In genomic region chr10:77722956-77723355, GRCh38 we compare ENCODE assay signal across 8 cellular contexts.
A peak's percentile ranks its signal among the peaks of the same experiment; 100 is the strongest.
DNase-seq lines count a peak whose midpoint lies in the region; TF ChIP-seq lines count a peak whose summit lies in the region.
"Not testable (repeated sequence)": the region's sequence is repeated elsewhere in the genome, so short reads cannot be mapped to it uniquely, and the experiment has no call there.

No MANE protein-coding gene starts in this region.

- not testable (repeated sequence) for H3K27ac ChIP-seq in GM23248; mammary epithelial cell (ENCODE audit: insufficient read depth, low read depth, low read length); mesenchymal stem cell (ENCODE audit: low read length, poor library complexity, severe bottlenecking)

- not testable (repeated sequence) for H3K4me3 Mint-ChIP-seq in progenitor cell of endocrine pancreas (ENCODE audit: low read depth)

- not testable (repeated sequence) for H3K4ac ChIP-seq in mesenchymal stem cell (ENCODE audit: low read depth in 1 of 2, low read length in 2 of 2)

- TF ChIP-seq CTCF in AG10803 (conservative IDR thresholded peaks at IDR 0.05; ENCODE audit: low read length); mammary epithelial cell (conservative IDR thresholded peaks at IDR 0.05 in 1 of 2, IDR thresholded peaks at IDR 0.05 in 1 of 2; ENCODE audit: extremely low read depth in 1 of 2, insufficient read depth in 1 of 2, low read depth in 1 of 2, low read length in 2 of 2); fibroblast of pulmonary artery (IDR thresholded peaks at IDR 0.05; ENCODE audit: low read length, missing control alignments); progenitor cell of endocrine pancreas (IDR thresholded peaks at IDR 0.05; ENCODE audit: unreplicated experiment): not testable (repeated sequence)

- H3K79me1 ChIP-seq in mesenchymal stem cell (replicated peaks; ENCODE audit: low read length, poor library complexity, severe bottlenecking), result not testable (repeated sequence)

- H4K20me1 ChIP-seq in GM23248 (ENCODE audit: insufficient read depth); mammary epithelial cell (ENCODE audit: insufficient read depth, low read length): not testable (repeated sequence)

- H2BK120ac ChIP-seq in mesenchymal stem cell (ENCODE audit: low read depth, low read length), result not testable (repeated sequence)

- CTCF ChIA-PET in mammary epithelial cell (lab: Charles Lee; ENCODE audit: low non-redundant PET), result interaction anchor here (0.7 kb wide), 1 partner anchor 10 kb away, joined by 3 read pairs; no protein-coding TSS in a partner anchor

- BruUV-seq in mammary epithelial cell (replicated peaks; lab: Mats Ljungman, UMichigan), result not testable (repeated sequence)

- peaks cover 26% of the 10 kb centered on the region for H3K4me1 Mint-ChIP-seq in progenitor cell of endocrine pancreas (ENCODE audit: low read depth)

- not testable (repeated sequence) for H2BK12ac ChIP-seq in mesenchymal stem cell (ENCODE audit: low read length in 2 of 2)

- not testable (repeated sequence) for H3K14ac ChIP-seq in mesenchymal stem cell (ENCODE audit: low read length in 2 of 2)

- in situ Hi-C loops in GM23248 (cut with MboI); mammary epithelial cell (cut with MboI; ENCODE audit: low sequenced_read_pairs in 2 of 2): not testable (repeated sequence)

- DNase-seq in AG10803 (ENCODE audit: low read depth), result peak; percentile 83
- DNase-seq in GM23248, result peak; percentile 45
- DNase-seq in NCI-H146 treated with DMSO at 0.1 percent for 48 hours (lab: John Stamatoyannopoulos, UW; ENCODE audit: unreplicated experiment), result peak; percentile 44
- peak; percentile 98 for DNase-seq in SK-N-DZ (ENCODE audit: low spot score)
- DNase-seq in mammary epithelial cell, result peak; percentile 56
- DNase-seq in fibroblast of pulmonary artery (ENCODE audit: low read depth), result peak; percentile 46
- peak; percentile 54 for DNase-seq in mesenchymal stem cell
- not testable (repeated sequence) for DNase-seq in progenitor cell of endocrine pancreas (ENCODE audit: low spot score, unreplicated experiment)

- H2BK5ac ChIP-seq in mesenchymal stem cell (ENCODE audit: low read depth, low read length, poor library complexity, severe bottlenecking), result not testable (repeated sequence)

- H2AFZ ChIP-seq in GM23248; mammary epithelial cell (ENCODE audit: low read depth, low read length); mesenchymal stem cell (ENCODE audit: low read depth, low read length): not testable (repeated sequence)

- not testable (repeated sequence) for H2BK15ac ChIP-seq in mesenchymal stem cell (ENCODE audit: low read depth, poor library complexity, severe bottlenecking)

- not testable (repeated sequence) for H2AK5ac ChIP-seq in mesenchymal stem cell (ENCODE audit: low read length, severe bottlenecking)

- H3K23ac ChIP-seq in mesenchymal stem cell (ENCODE audit: low read length in 2 of 2), result not testable (repeated sequence)

- H3K27me3 Mint-ChIP-seq in progenitor cell of endocrine pancreas, result not testable (repeated sequence)

- H3K18ac ChIP-seq in mesenchymal stem cell (ENCODE audit: low read depth in 1 of 2, low read length in 2 of 2), result not testable (repeated sequence)

- not testable (repeated sequence) for H3F3A ChIP-seq in GM23248 (ENCODE audit: insufficient read depth)

- not testable (repeated sequence) for H3K36me3 Mint-ChIP-seq in progenitor cell of endocrine pancreas (ENCODE audit: insufficient read depth)

- intact Hi-C loops in mammary epithelial cell (cut with micrococcal nuclease), result not testable (repeated sequence)

- H3K9me3 Mint-ChIP-seq in progenitor cell of endocrine pancreas (ENCODE audit: low read depth), result not testable (repeated sequence)

- dilution Hi-C loops in mammary epithelial cell (cut with HindIII; ENCODE audit: low sequenced_read_pairs), result not testable (repeated sequence)

- H3K9me2 ChIP-seq in GM23248 (ENCODE audit: insufficient read depth), result not testable (repeated sequence)

- not testable (repeated sequence) for H3K36me3 ChIP-seq in GM23248 (ENCODE audit: low read depth); mammary epithelial cell (ENCODE audit: insufficient read depth, low read length); mesenchymal stem cell (ENCODE audit: control insufficient read depth in 1 of 2, insufficient read depth in 2 of 2, low read depth in 1 of 2, low read length in 2 of 2)

- H3K79me2 ChIP-seq in GM23248 (ENCODE audit: insufficient read depth); mammary epithelial cell (ENCODE audit: insufficient read depth, low read length): not testable (repeated sequence)

- WGBS in GM23248 (ENCODE audit: low coverage in 1 of 2, low lambda C conversion rate in 2 of 2, missing lambda C conversion rate in 2 of 2), 2 experiments, result 31 to 34% methylated on average over 3 of the region's 3 CpGs
- WGBS in mammary epithelial cell (ENCODE audit: low coverage, missing lambda C conversion rate), result 33% methylated on average over 3 of the region's 3 CpGs
- WGBS in mesenchymal stem cell, result 29% methylated on average over 3 of the region's 3 CpGs

- H4K8ac ChIP-seq in mesenchymal stem cell (ENCODE audit: low read length), result not testable (repeated sequence)

- not testable (repeated sequence) for H3K27me3 ChIP-seq in GM23248 (replicated peaks; ENCODE audit: insufficient read depth); mammary epithelial cell (ENCODE audit: insufficient read depth, low read length); mesenchymal stem cell (ENCODE audit: control insufficient read depth in 1 of 2, insufficient read depth in 1 of 2, low read length in 2 of 2)

- not testable (repeated sequence) for H4K91ac ChIP-seq in mesenchymal stem cell (ENCODE audit: low read length)

- H3K9me3 ChIP-seq in GM23248 (ENCODE audit: low read depth); mammary epithelial cell (replicated peaks; ENCODE audit: insufficient read depth, low read length); mesenchymal stem cell (ENCODE audit: control insufficient read depth, low read length): not testable (repeated sequence)

- H3K4me1 ChIP-seq in GM23248 (ENCODE audit: insufficient read depth), result peaks cover 16% of the 10 kb centered on the region
- H3K4me1 ChIP-seq in mammary epithelial cell (ENCODE audit: insufficient read depth, low read length); mesenchymal stem cell (ENCODE audit: control insufficient read depth, insufficient read depth, low read depth, low read length): not testable (repeated sequence)

- H3K9ac ChIP-seq in GM23248; mammary epithelial cell (ENCODE audit: insufficient read depth, low read length); mesenchymal stem cell (ENCODE audit: low read length): not testable (repeated sequence)

- not testable (repeated sequence) for H3K4me3 ChIP-seq in AG10803 (ENCODE audit: low read length); GM23248; mammary epithelial cell (replicated peaks in 1 of 3; ENCODE audit: insufficient read depth in 1 of 3, low read depth in 2 of 3, low read length in 3 of 3); fibroblast of pulmonary artery (replicated peaks; ENCODE audit: low read depth, low read length); mesenchymal stem cell (ENCODE audit: insufficient read depth in 1 of 2, low read depth in 1 of 2, low read length in 2 of 2)

- H3K4me2 ChIP-seq in GM23248 (ENCODE audit: unreplicated experiment); mammary epithelial cell (ENCODE audit: insufficient read depth, low read depth, low read length); mesenchymal stem cell (ENCODE audit: low read length, poor library complexity, severe bottlenecking): not testable (repeated sequence)

- peak overlapping the region; percentile 90 for H3K27ac Mint-ChIP-seq in progenitor cell of endocrine pancreas
